8 cellular contexts compared by ENCODE assay signal in genomic region chr1:46302091-46303037, GRCh38. TPM values are rescaled to one million over a fixed set of nuclear protein-coding genes. Genes with fewer than 3 reads are reported as not detected.
DNase-seq lines count a peak whose midpoint lies in the region; ATAC-seq, FAIRE-seq and TF ChIP-seq lines count a peak whose summit lies in the region.

No MANE protein-coding gene starts in this region.

- H3K27ac ChIP-seq in caudate nucleus (ENCODE audit: low read depth, low read length) = peak overlapping the region; percentile 98
- peak overlapping the region; percentile 98 for H3K27ac ChIP-seq in keratinocyte (ENCODE audit: control insufficient read depth, insufficient read depth, low read length)

- peak overlapping the region; percentile 37 for H2AFZ ChIP-seq in keratinocyte (ENCODE audit: control insufficient read depth, low read length)

- no peaks in the 10 kb centered on the region for H3K9me3 ChIP-seq in keratinocyte (ENCODE audit: control insufficient read depth, low read depth, low read length)

- H3K36me3 ChIP-seq in keratinocyte (ENCODE audit: control insufficient read depth in 2 of 2, extremely low read depth in 1 of 2, insufficient read depth in 2 of 2, low read length in 2 of 2) = peaks cover 3 to 7% of the 10 kb centered on the region in 2 experiments

- peak overlapping the region; percentile 99 for H3K4me2 ChIP-seq in keratinocyte (ENCODE audit: control insufficient read depth, extremely low read depth, insufficient read depth, low read depth, low read length)

- no peak for FAIRE-seq in keratinocyte (lab: Jason Lieb, UNC)

- H3K27me3 Mint-ChIP-seq in activated B cell treated with CpG ODN at 0.5 μM for 24 hours = no peaks in the 10 kb centered on the region

- no peaks in the 10 kb centered on the region for H3K9me3 Mint-ChIP-seq in activated B cell treated with CpG ODN at 0.5 μM for 24 hours

- TF ChIP-seq EP300 in Ishikawa (IDR thresholded peaks at IDR 0.05; ENCODE audit: borderline replicate concordance) = no peak

- H3K9ac ChIP-seq in keratinocyte (ENCODE audit: control insufficient read depth, extremely low read depth, insufficient read depth, low read length) = peak overlapping the region; percentile 96

- H3K27ac Mint-ChIP-seq in activated B cell treated with CpG ODN at 0.5 μM for 24 hours = peak overlapping the region; percentile 97

- peak; percentile 29 for ATAC-seq in GM19467 (IDR thresholded peaks at IDR 0.05; ENCODE audit: unreplicated experiment)
- peak; percentile 32 for ATAC-seq in activated B cell treated with CpG ODN at 0.5 μM for 24 hours (ENCODE audit: low read depth)

- peaks cover 20% of the 10 kb centered on the region for H3K4me1 ChIP-seq in keratinocyte (ENCODE audit: control insufficient read depth, extremely low read depth, insufficient read depth, low read length)

- no peak; the same call in 1 of the 2 replicates for TF ChIP-seq RAD21 in Ishikawa (IDR thresholded peaks at IDR 0.05; ENCODE audit: low read depth)

- no peaks in the 10 kb centered on the region for H3K9me1 ChIP-seq in keratinocyte (ENCODE audit: control insufficient read depth, extremely low read depth, insufficient read depth, low read length)

- POLR2A ChIA-PET in activated B cell treated with CpG ODN at 0.5 μM for 24 hours (lab: Charles Lee) = interaction anchor here (0.7 to 3.1 kb wide), 13 partner anchors 12 to 1581 kb away, joined by 3 to 66 read pairs (median 6); partner anchors contain the start of genes ATPAF1, NSUN4 and RAD54L

- peaks cover 3% of the 10 kb centered on the region for H4K20me1 ChIP-seq in keratinocyte (ENCODE audit: control insufficient read depth, extremely low read depth, insufficient read depth, low read length)

- intact Hi-C loops in activated B cell treated with CpG ODN at 0.5 μM for 24 hours (cut with micrococcal nuclease) = loop anchor here (1.0 to 10.0 kb wide), 7 partner anchors 30 to 415 kb away; partner anchors contain the start of genes EFCAB14, MOB3C, NSUN4 and RAD54L

- peaks cover 55% of the 10 kb centered on the region for H3K4me1 Mint-ChIP-seq in activated B cell treated with CpG ODN at 0.5 μM for 24 hours

- H3K27me3 ChIP-seq in keratinocyte (ENCODE audit: control insufficient read depth, extremely low read depth, insufficient read depth, low read length) = no peaks in the 10 kb centered on the region

- peak overlapping the region; percentile 76 to 99 (median 99) for H3K4me3 ChIP-seq in keratinocyte (ENCODE audit: control insufficient read depth in 2 of 3, extremely low read depth in 1 of 3, insufficient read depth in 2 of 3, low read depth in 1 of 3, low read length in 3 of 3)

- CTCF ChIA-PET in activated B cell treated with CpG ODN at 0.5 μM for 24 hours (lab: Charles Lee) = interaction anchor here (1.2 to 9.9 kb wide), 5 partner anchors 31 to 57 kb away, joined by 4 to 62 read pairs (median 11); partner anchors contain the start of genes NSUN4 and RAD54L

- H3K36me3 Mint-ChIP-seq in activated B cell treated with CpG ODN at 0.5 μM for 24 hours (ENCODE audit: low read depth) = peaks cover 28% of the 10 kb centered on the region

- no peak for TF ChIP-seq CTCF in activated B cell treated with CpG ODN at 0.5 μM for 24 hours (IDR thresholded peaks at IDR 0.05)
- TF ChIP-seq CTCF in keratinocyte (optimal IDR thresholded peaks at IDR 0.05 in 1 of 3, IDR thresholded peaks at IDR 0.05 in 1 of 3, conservative IDR thresholded peaks at IDR 0.05 in 1 of 3; ENCODE audit: extremely low read depth in 1 of 3, insufficient read depth in 2 of 3, low read length in 3 of 3) = peak in 1 of 3 experiments; percentile 27

- H3K4me3 Mint-ChIP-seq in activated B cell treated with CpG ODN at 0.5 μM for 24 hours = peak overlapping the region; percentile 99

- H3K79me2 ChIP-seq in keratinocyte (ENCODE audit: control insufficient read depth, insufficient read depth, low read length) = peaks cover 87% of the 10 kb centered on the region

- DNase-seq in D341Med (ENCODE audit: low spot score) (peak; percentile 73), activated B cell treated with CpG ODN at 0.5 μM for 24 hours (peak; percentile 65), caudate nucleus (lab: John Stamatoyannopoulos, UW) (peak in 39 of 61 donors; percentile 13 to 86 (median 49)), keratinocyte (ENCODE audit: low read depth, low spot score) (no peak), NCI-H1092 treated with DMSO at 0.1 percent for 48 hours (lab: John Stamatoyannopoulos, UW) (no peak)
- peak; percentile 24 to 39 (median 25) for DNase-seq in stimulated activated CD4-positive, alpha-beta T cell treated with anti-CD3 and anti-CD28 coated beads, Interleukin-12 subunit alpha, Interleukin-12 subunit beta, amount 100 ng/mL, for 48 hours (ENCODE audit: low read depth in 2 of 3, low spot score in 1 of 3)

- dilution Hi-C loops in keratinocyte (cut with MboI; ENCODE audit: extremely low pct_ligation_motif_present, low sequenced_read_pairs) = no loop called here

TF ChIP-seq in Ishikawa, 13 proteins besides CTCF, POLR2A, EP300 and RAD21 (continues in another document):
- TF ChIP-seq ZBTB7A (IDR thresholded peaks at IDR 0.05; ENCODE audit: low read depth) (peak; percentile 85; the same call in 1 of the 2 replicates), YY1 (IDR thresholded peaks at IDR 0.05; ENCODE audit: low read depth) (no peak; the same call in 1 of the 2 replicates), REST (IDR thresholded peaks at IDR 0.05; ENCODE audit: low read depth) (no peak; the same call in 1 of the 2 replicates), TEAD4 (IDR thresholded peaks at IDR 0.05) (no peak), TAF1 (IDR thresholded peaks at IDR 0.05; ENCODE audit: low read depth) (no peak)

RNA-seq across cellular contexts. Expression of gene LRRC41, which starts 1.1 kb away (rescaled TPM):
- 59.5 and 60.2 TPM in 2 replicates for total RNA-seq in activated B cell treated with CpG ODN at 0.5 μM for 24 hours
- polyA plus RNA-seq in keratinocyte = 51.2 to 77.6 TPM (median 70.8 TPM) in 3 replicates
- polyA plus RNA-seq in keratinocyte (2011; ENCODE audit: low read depth) = 20.7 TPM
- 57.6 and 69.4 TPM in 2 replicates for polyA plus RNA-seq in keratinocyte (2011; cell fraction: cytosol; rRNA removed)
- 87.1 and 111 TPM in 2 replicates for polyA plus RNA-seq in keratinocyte (2011; cell fraction: nucleus; rRNA removed)
- 51.8 and 58.7 TPM in 2 replicates for polyA plus RNA-seq in keratinocyte (2012; ENCODE audit: low replicate concordance)
- 81.8 to 143 TPM (median 117 TPM) in 3 replicates for polyA minus RNA-seq in keratinocyte
- 125 TPM for polyA minus RNA-seq in keratinocyte (2011; cell fraction: cytosol; rRNA and poly(A)+ RNA removed)
- 75.8 and 80.4 TPM in 2 replicates for polyA minus RNA-seq in keratinocyte (2011; cell fraction: nucleus; rRNA and poly(A)+ RNA removed)

RNA-seq across cellular contexts. Expression of gene UQCRH, which starts 1.1 kb away (rescaled TPM):
- total RNA-seq in activated B cell treated with CpG ODN at 0.5 μM for 24 hours = 243 and 279 TPM in 2 replicates
- 650 to 970 TPM (median 720 TPM) in 3 replicates for polyA plus RNA-seq in keratinocyte
- 267 TPM for polyA plus RNA-seq in keratinocyte (2011; ENCODE audit: low read depth)
- polyA plus RNA-seq in keratinocyte (2011; cell fraction: cytosol; rRNA removed) = 799 and 838 TPM in 2 replicates
- 170 and 300 TPM in 2 replicates for polyA plus RNA-seq in keratinocyte (2011; cell fraction: nucleus; rRNA removed)
- polyA plus RNA-seq in keratinocyte (2012; ENCODE audit: low replicate concordance) = 471 and 744 TPM in 2 replicates
- polyA minus RNA-seq in keratinocyte = 38.0 to 117 TPM (median 52.1 TPM) in 3 replicates
- 111 TPM for polyA minus RNA-seq in keratinocyte (2011; cell fraction: cytosol; rRNA and poly(A)+ RNA removed)
- 23.4 and 45.7 TPM in 2 replicates for polyA minus RNA-seq in keratinocyte (2011; cell fraction: nucleus; rRNA and poly(A)+ RNA removed)

RNA-seq across cellular contexts. Expression of gene NSUN4, which starts 38.2 kb away (rescaled TPM):
- 35.3 and 38.6 TPM in 2 replicates for total RNA-seq in activated B cell treated with CpG ODN at 0.5 μM for 24 hours
- polyA plus RNA-seq in keratinocyte = 26.3 to 28.2 TPM (median 26.6 TPM) in 3 replicates
- 5.0 TPM for polyA plus RNA-seq in keratinocyte (2011; ENCODE audit: low read depth)
- 17.4 and 19.4 TPM in 2 replicates for polyA plus RNA-seq in keratinocyte (2011; cell fraction: cytosol; rRNA removed)
- polyA plus RNA-seq in keratinocyte (2011; cell fraction: nucleus; rRNA removed) = 24.5 and 26.9 TPM in 2 replicates
- polyA plus RNA-seq in keratinocyte (2012; ENCODE audit: low replicate concordance) = 12.4 and 17.9 TPM in 2 replicates
- polyA minus RNA-seq in keratinocyte = 55.7 to 111 TPM (median 63.4 TPM) in 3 replicates
- polyA minus RNA-seq in keratinocyte (2011; cell fraction: cytosol; rRNA and poly(A)+ RNA removed) = 20.5 TPM
- 25.3 and 41.0 TPM in 2 replicates for polyA minus RNA-seq in keratinocyte (2011; cell fraction: nucleus; rRNA and poly(A)+ RNA removed)

RNA-seq across cellular contexts. Expression of gene RAD54L, which starts 54.8 kb away (rescaled TPM):
- total RNA-seq in activated B cell treated with CpG ODN at 0.5 μM for 24 hours = 2.9 and 3.7 TPM in 2 replicates
- 0.42 to 5.1 TPM (median 3.8 TPM) in 3 replicates for polyA plus RNA-seq in keratinocyte
- polyA plus RNA-seq in keratinocyte (2011; ENCODE audit: low read depth) = 0.74 TPM
- 0.98 and 1.2 TPM in 2 replicates for polyA plus RNA-seq in keratinocyte (2011; cell fraction: cytosol; rRNA removed)
- polyA plus RNA-seq in keratinocyte (2011; cell fraction: nucleus; rRNA removed) = 4.2 and 4.4 TPM in 2 replicates
- 0.24 and 4.0 TPM in 2 replicates for polyA plus RNA-seq in keratinocyte (2012; ENCODE audit: low replicate concordance)
- polyA minus RNA-seq in keratinocyte = 2.1 to 6.8 TPM (median 5.0 TPM) in 3 replicates
- not detected for polyA minus RNA-seq in keratinocyte (2011; cell fraction: cytosol; rRNA and poly(A)+ RNA removed)
- polyA minus RNA-seq in keratinocyte (2011; cell fraction: nucleus; rRNA and poly(A)+ RNA removed) = 1.5 and 2.9 TPM in 2 replicates

Comparison
In these comparisons a context has a peak if more than half of its experiments do, and no peak if none do; other contexts are left out.
1. DNase-seq: peak in D341Med (single experiment), activated B cell treated with CpG ODN at 0.5 μM for 24 hours (single experiment), caudate nucleus (39 of 61) and stimulated activated CD4-positive, alpha-beta T cell treated with anti-CD3 and anti-CD28 coated beads, Interleukin-12 subunit alpha, Interleukin-12 subunit beta, amount 100 ng/mL, for 48 hours (3 of 3); none in keratinocyte (single experiment) and NCI-H1092 treated with DMSO at 0.1 percent for 48 hours (single experiment).